ENCODE assay signal across 10 cellular contexts in genomic region chr6:39426057-39426592, GRCh38.
DNase-seq lines count a peak whose midpoint lies in the region; ATAC-seq and TF ChIP-seq lines count a peak whose summit lies in the region.
"Had no signal": no experiment of that assay in that cellular context is flagged by ENCODE, and none has a peak within 500 bp of the region (broad histone marks: within the 10 kb centered on the region; RNA-seq: fewer than 3 reads in every experiment).

No MANE protein-coding gene starts in this region.

- WGBS in sigmoid colon, 2 donors, result 48 to 78% methylated on average over 2 of the region's 2 CpGs

- H3K27me3 Mint-ChIP-seq in GM23338 (ENCODE audit: insufficient read depth, low read depth, poor library complexity) (peaks cover 1% of the 10 kb centered on the region), mesothelial cell of epicardium (ENCODE audit: low read depth) (no peaks in the 10 kb centered on the region), nephron progenitor cell (ENCODE audit: low read depth, poor library complexity) (peaks cover 3% of the 10 kb centered on the region)

- H3K27ac ChIP-seq in sigmoid colon, result peak overlapping the region in 3 of 4 donors; percentile 21 to 58 (median 47)
- no peak overlapping the region for H3K27ac ChIP-seq in GM23338 (ENCODE audit: low read depth)

- ATAC-seq in GM23338, result no peak
- ATAC-seq in HG02610 (IDR thresholded peaks at IDR 0.05; ENCODE audit: unreplicated experiment), result no peak

- H3K9me2 ChIP-seq in GM23338 (ENCODE audit: insufficient read depth), result no peaks in the 10 kb centered on the region

- H3K4me3 ChIP-seq in sigmoid colon (no peak overlapping the region), GM23338 (no peak overlapping the region)

- H3K4me2 ChIP-seq in GM23338, result no peak overlapping the region

- H3K9me3 Mint-ChIP-seq in GM23338, result no peaks in the 10 kb centered on the region; the same call in 2 of the 3 replicates
- no peaks in the 10 kb centered on the region for H3K9me3 Mint-ChIP-seq in mesothelial cell of epicardium
- no peaks in the 10 kb centered on the region for H3K9me3 Mint-ChIP-seq in nephron progenitor cell

- H3K79me2 ChIP-seq in GM23338 (replicated peaks; ENCODE audit: insufficient read depth), result no peaks in the 10 kb centered on the region

- H3K27ac Mint-ChIP-seq in GM23338, result no peak overlapping the region
- H3K27ac Mint-ChIP-seq in mesothelial cell of epicardium, result no peak overlapping the region
- H3K27ac Mint-ChIP-seq in nephron progenitor cell, result no peak overlapping the region

- H4K20me1 ChIP-seq in GM23338 (replicated peaks; ENCODE audit: insufficient read depth), result no peaks in the 10 kb centered on the region

- peaks cover 0 to 36% (median 27%) of the 10 kb centered on the region in 4 donors for H3K4me1 ChIP-seq in sigmoid colon
- peaks cover 6% of the 10 kb centered on the region; the same call in 1 of the 2 replicates for H3K4me1 ChIP-seq in GM23338 (ENCODE audit: insufficient read depth)

- DNase-seq in H4 (ENCODE audit: low spot score) (peak; percentile 89), RKO (ENCODE audit: low spot score) (peak; percentile 6), fibroblast of gingiva (ENCODE audit: low read depth) (peak; percentile 92), sigmoid colon (no peak), GM23338 (ENCODE audit: low spot score) (no peak), mesothelial cell of epicardium (ENCODE audit: low spot score in 2 of 2, unreplicated experiment in 2 of 2) (no peak), nephron progenitor cell (no peak)
- DNase-seq: cerebellar nuclear complex, NCI-H1694 had no signal

- H3K4me1 Mint-ChIP-seq in GM23338 (peaks cover 15% of the 10 kb centered on the region), mesothelial cell of epicardium (peaks cover 10% of the 10 kb centered on the region), nephron progenitor cell (peaks cover 6% of the 10 kb centered on the region)

- intact Hi-C loops in sigmoid colon (cut with DNase I), result no loop called here

- TF ChIP-seq POLR2A in sigmoid colon (IDR thresholded peaks at IDR 0.05), result no peak

- no peaks in the 10 kb centered on the region for H3F3A ChIP-seq in GM23338 (replicated peaks; ENCODE audit: low read depth)

- H3K36me3 ChIP-seq in sigmoid colon (no peaks in the 10 kb centered on the region), GM23338 (ENCODE audit: insufficient read depth) (no peaks in the 10 kb centered on the region)

- TF ChIP-seq CTCF in sigmoid colon (IDR thresholded peaks at IDR 0.05), result no peak
- TF ChIP-seq CTCF in GM23338 (conservative IDR thresholded peaks at IDR 0.05; ENCODE audit: low read depth in 2 of 2), result no peak
- no peak for TF ChIP-seq CTCF in mesothelial cell of epicardium (IDR thresholded peaks at IDR 0.05; ENCODE audit: unreplicated experiment)
- TF ChIP-seq CTCF in nephron progenitor cell (IDR thresholded peaks at IDR 0.05), result no peak

- H3K36me3 Mint-ChIP-seq in GM23338 (ENCODE audit: low read depth) (no peaks in the 10 kb centered on the region; the same call in 2 of the 3 replicates), mesothelial cell of epicardium (no peaks in the 10 kb centered on the region), nephron progenitor cell (ENCODE audit: low read depth) (no peaks in the 10 kb centered on the region)

- H3K9me3 ChIP-seq in sigmoid colon, result no peaks in the 10 kb centered on the region

- no peak for TF ChIP-seq EP300 in sigmoid colon (IDR thresholded peaks at IDR 0.05)

- H3K27me3 ChIP-seq in sigmoid colon (no peaks in the 10 kb centered on the region), GM23338 (ENCODE audit: insufficient read depth) (no peaks in the 10 kb centered on the region)

- H3K4me3 Mint-ChIP-seq in GM23338, result no peak overlapping the region
- no peak overlapping the region for H3K4me3 Mint-ChIP-seq in mesothelial cell of epicardium
- no peak overlapping the region for H3K4me3 Mint-ChIP-seq in nephron progenitor cell

- no peak overlapping the region for H2AFZ ChIP-seq in GM23338

TF ChIP-seq in GM23338, 12 proteins besides CTCF, POLR2A, EP300 and RAD21 (continues in another document):
- no peak for TF ChIP-seq ZNF114 (CRISPR knock-in tag; IDR thresholded peaks at IDR 0.05)
- no peak for TF ChIP-seq POLR2AphosphoS5 (IDR thresholded peaks at IDR 0.05; ENCODE audit: low read depth)
- no peak for TF ChIP-seq ZNF331 (CRISPR knock-in tag; IDR thresholded peaks at IDR 0.05; ENCODE audit: low read depth)
- TF ChIP-seq NANOG (IDR thresholded peaks at IDR 0.05; ENCODE audit: borderline replicate concordance), result no peak
- no peak for TF ChIP-seq EZH2phosphoT487 (IDR thresholded peaks at IDR 0.05; ENCODE audit: unreplicated experiment)
- TF ChIP-seq ETS1 (IDR thresholded peaks at IDR 0.05), result no peak
- no peak for TF ChIP-seq JUNB (IDR thresholded peaks at IDR 0.05; ENCODE audit: unreplicated experiment)
- no peak for TF ChIP-seq EZH2 (IDR thresholded peaks at IDR 0.05; ENCODE audit: low read depth, unreplicated experiment)
- no peak for TF ChIP-seq CREB1 (CRISPR knock-in tag; IDR thresholded peaks at IDR 0.05; ENCODE audit: low read depth)
- TF ChIP-seq REST (IDR thresholded peaks at IDR 0.05; ENCODE audit: unreplicated experiment), result no peak

Comparison
In these comparisons a context has a peak if more than half of its experiments do, and no peak if none do; other contexts are left out.
1. DNase-seq: peak in H4 (single experiment), RKO (single experiment) and fibroblast of gingiva (single experiment); none in sigmoid colon (single experiment), GM23338 (single experiment), mesothelial cell of epicardium (0 of 2) and nephron progenitor cell (single experiment).